16 cellular contexts compared by ENCODE assay signal in the genomic region with DNA sequence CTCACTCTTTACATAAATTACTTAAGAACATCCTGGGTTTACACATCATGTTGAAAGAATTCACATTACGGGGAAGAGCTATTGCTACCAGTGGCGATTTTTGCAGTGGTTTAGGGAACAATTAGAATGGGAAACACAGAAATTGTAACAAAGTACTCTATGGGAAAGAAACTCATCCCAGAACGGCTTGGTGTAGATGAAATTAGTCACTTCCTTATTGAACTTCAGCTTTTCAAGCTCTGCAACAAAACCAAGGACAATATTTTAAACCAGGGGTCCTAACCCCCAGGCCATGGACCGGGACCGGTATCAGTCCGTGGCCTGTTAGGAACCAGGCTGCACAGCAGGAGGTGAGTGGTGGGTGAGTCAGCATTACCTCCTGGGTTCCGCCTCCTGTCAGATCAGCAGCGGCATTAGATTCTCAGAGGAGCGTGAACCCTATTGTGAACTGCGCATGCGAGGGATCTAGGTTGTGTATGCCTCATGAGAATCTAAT. TPM values are rescaled to one million over a fixed set of nuclear protein-coding genes. Genes with fewer than 3 reads are reported as not detected.
DNase-seq lines count a peak whose midpoint lies in the region; TF ChIP-seq lines count a peak whose summit lies in the region.
"Had no signal": no experiment of that assay in that cellular context is flagged by ENCODE, and none has a peak within 500 bp of the region (broad histone marks: within the 10 kb centered on the region; RNA-seq: fewer than 3 reads in every experiment).

No MANE protein-coding gene starts in this region.

- peak; percentile 78 for DNase-seq in A172 (ENCODE audit: low spot score)
- DNase-seq in SJSA1 (ENCODE audit: low read depth in 1 of 2, low spot score in 2 of 2), result peak; percentile 42 to 50
- DNase-seq in epithelial cell of proximal tubule (ENCODE audit: low read depth), result peak; percentile 63
- no peak for DNase-seq in Karpas-422
- no peak for DNase-seq in erythroblast (lab: John Stamatoyannopoulos, UW)
- no peak for DNase-seq in mesenteric fat pad (ENCODE audit: low spot score)
- no peak for DNase-seq in stimulated activated CD4-positive, alpha-beta T cell treated with anti-CD3 and anti-CD28 coated beads, Interleukin-12 subunit alpha, Interleukin-12 subunit beta, amount 100 ng/mL, for 4 hours
- DNase-seq: activated CD4-positive, alpha-beta T cell treated with anti-CD3 and anti-CD28 coated beads, Interleukin-2, amount 50 U/mL, for 48 hours; H9; KBM-7; NCI-H1436 treated with DMSO at 0.1 percent for 48 hours; NCI-H748 treated with DMSO at 0.1 percent for 48 hours; Right ventricle myocardium superior; stimulated activated naive CD8-positive, alpha-beta T cell treated with anti-CD3 and anti-CD28 coated beads, Interleukin-15, Interleukin-2, amounts not matched to agents 100 U/mL and 50 U/mL, for 24 hours; T-helper 9 cell had no signal

- no peak overlapping the region for H3K4me3 ChIP-seq in HEK293 (ENCODE audit: low read depth, low read length)
- H3K4me3 ChIP-seq in SJSA1, result no peak overlapping the region
- H3K4me3 ChIP-seq in epithelial cell of proximal tubule (ENCODE audit: low read depth, low read length), result no peak overlapping the region
- H3K4me3 ChIP-seq in Karpas-422 (ENCODE audit: low read length), result no peak overlapping the region

- H2AFZ ChIP-seq in Karpas-422 (ENCODE audit: low read length), result no peak overlapping the region

- no peak for TF ChIP-seq CTCF in HEK293 (tag by site-specific recombination; IDR thresholded peaks at IDR 0.05)
- TF ChIP-seq CTCF in epithelial cell of proximal tubule (conservative IDR thresholded peaks at IDR 0.05; ENCODE audit: low read depth, low read length), result no peak

- H3K36me3 ChIP-seq in HEK293 (ENCODE audit: control insufficient read depth in 2 of 2, insufficient read depth in 1 of 2, low read length in 2 of 2), result no peaks in the 10 kb centered on the region
- H3K36me3 ChIP-seq in SJSA1, result no peaks in the 10 kb centered on the region
- H3K36me3 ChIP-seq in Karpas-422 (ENCODE audit: insufficient read depth, low read length), result no peaks in the 10 kb centered on the region

- no peak overlapping the region for H3K4me2 ChIP-seq in Karpas-422 (ENCODE audit: low read depth, low read length, poor library complexity, severe bottlenecking)

- H3K27ac ChIP-seq in HEK293 (ENCODE audit: extremely low read depth, low read depth, low read length) (no peak overlapping the region), SJSA1 (peak overlapping the region; percentile 38), Karpas-422 (ENCODE audit: low read length) (no peak overlapping the region)

- no peak overlapping the region for H3K9ac ChIP-seq in Karpas-422 (ENCODE audit: low read length)

- no peaks in the 10 kb centered on the region for H4K20me1 ChIP-seq in Karpas-422 (ENCODE audit: insufficient read depth, low read depth, low read length)

- no peak for TF ChIP-seq POLR2A in erythroblast (IDR thresholded peaks at IDR 0.05; ENCODE audit: low read length)

- H3K79me2 ChIP-seq in Karpas-422 (ENCODE audit: low read length), result no peaks in the 10 kb centered on the region

- H3K9me3 ChIP-seq in HEK293 (ENCODE audit: control insufficient read depth, insufficient read depth, low read depth, low read length) (no peaks in the 10 kb centered on the region), SJSA1 (replicated peaks) (no peaks in the 10 kb centered on the region), Karpas-422 (ENCODE audit: low read length) (no peaks in the 10 kb centered on the region)

- no peaks in the 10 kb centered on the region for H3K9me2 ChIP-seq in Karpas-422 (replicated peaks; ENCODE audit: insufficient read depth, low read length)

- H3K27me3 ChIP-seq in SJSA1 (replicated peaks) (peaks cover 3% of the 10 kb centered on the region; the same call in 1 of the 2 replicates), Karpas-422 (ENCODE audit: low read length) (no peaks in the 10 kb centered on the region)

- H3K4me1 ChIP-seq in HEK293 (ENCODE audit: control insufficient read depth, insufficient read depth, low read length) (no peaks in the 10 kb centered on the region), SJSA1 (replicated peaks) (peaks cover 18% of the 10 kb centered on the region), Karpas-422 (ENCODE audit: low read length) (no peaks in the 10 kb centered on the region)

- POLR2A ChIA-PET in HEK293 (lab: Yijun Ruan, JAX), result no interaction called here

- CTCF ChIA-PET in HEK293 (lab: Yijun Ruan, JAX), result interaction anchor here (1.3 kb wide), 1 partner anchor 12 kb away, joined by 5 read pairs; no protein-coding TSS in a partner anchor

TF ChIP-seq in HEK293, 187 proteins besides CTCF, POLR2A, EP300 and RAD21 (continues in another document):
- TF ChIP-seq ZNF184 (tag by site-specific recombination; IDR thresholded peaks at IDR 0.05) (no peak), HOXC10 (CRISPR knock-in tag; IDR thresholded peaks at IDR 0.05) (no peak), ZNF768 (tag by site-specific recombination; IDR thresholded peaks at IDR 0.05) (no peak), ZBTB1 (tag by site-specific recombination; IDR thresholded peaks at IDR 0.05) (no peak), ELK4 (IDR thresholded peaks at IDR 0.05; ENCODE audit: borderline replicate concordance, low read depth, low read length) (no peak), ZNF544 (tag by site-specific recombination; IDR thresholded peaks at IDR 0.05) (no peak), ZNF433 (tag by site-specific recombination; IDR thresholded peaks at IDR 0.05; ENCODE audit: low read depth) (no peak), KLF10 (tag by site-specific recombination; IDR thresholded peaks at IDR 0.05) (no peak), GLIS2 (tag by site-specific recombination; IDR thresholded peaks at IDR 0.05) (peak; percentile 70), ZBTB20 (tag by site-specific recombination; IDR thresholded peaks at IDR 0.05) (peak; percentile 38), ZEB2 (tag by site-specific recombination; IDR thresholded peaks at IDR 0.05) (no peak), BCL11A (tag by site-specific recombination; IDR thresholded peaks at IDR 0.05; ENCODE audit: low read depth) (peak; percentile 90), ZNF677 (tag by site-specific recombination; IDR thresholded peaks at IDR 0.05) (no peak), SP7 (tag by site-specific recombination; IDR thresholded peaks at IDR 0.05) (peak; percentile 71), ZNF175 (tag by site-specific recombination; IDR thresholded peaks at IDR 0.05) (no peak), BCL11B (tag by site-specific recombination; IDR thresholded peaks at IDR 0.05; ENCODE audit: low read depth) (0 out of 2 replicates have a peak, but pooled peaks have one; percentile 31), ZNF311 (tag by site-specific recombination; IDR thresholded peaks at IDR 0.05; ENCODE audit: borderline replicate concordance) (no peak), GLIS1 (tag by site-specific recombination; IDR thresholded peaks at IDR 0.05) (peak; percentile 97), ZNF610 (tag by site-specific recombination; IDR thresholded peaks at IDR 0.05; ENCODE audit: borderline replicate concordance) (no peak), ZNF514 (tag by site-specific recombination; IDR thresholded peaks at IDR 0.05) (no peak), ZNF629 (tag by site-specific recombination; IDR thresholded peaks at IDR 0.05) (0 out of 2 replicates have a peak, but pooled peaks have one; percentile 17), ZNF510 (tag by site-specific recombination; IDR thresholded peaks at IDR 0.05; ENCODE audit: insufficient replicate concordance) (no peak), ZNF600 (tag by site-specific recombination; IDR thresholded peaks at IDR 0.05) (peak; percentile 83), ZBTB17 (tag by site-specific recombination; IDR thresholded peaks at IDR 0.05) (0 out of 2 replicates have a peak, but pooled peaks have one; percentile 40)
- TF ChIP-seq, protein P1, sequence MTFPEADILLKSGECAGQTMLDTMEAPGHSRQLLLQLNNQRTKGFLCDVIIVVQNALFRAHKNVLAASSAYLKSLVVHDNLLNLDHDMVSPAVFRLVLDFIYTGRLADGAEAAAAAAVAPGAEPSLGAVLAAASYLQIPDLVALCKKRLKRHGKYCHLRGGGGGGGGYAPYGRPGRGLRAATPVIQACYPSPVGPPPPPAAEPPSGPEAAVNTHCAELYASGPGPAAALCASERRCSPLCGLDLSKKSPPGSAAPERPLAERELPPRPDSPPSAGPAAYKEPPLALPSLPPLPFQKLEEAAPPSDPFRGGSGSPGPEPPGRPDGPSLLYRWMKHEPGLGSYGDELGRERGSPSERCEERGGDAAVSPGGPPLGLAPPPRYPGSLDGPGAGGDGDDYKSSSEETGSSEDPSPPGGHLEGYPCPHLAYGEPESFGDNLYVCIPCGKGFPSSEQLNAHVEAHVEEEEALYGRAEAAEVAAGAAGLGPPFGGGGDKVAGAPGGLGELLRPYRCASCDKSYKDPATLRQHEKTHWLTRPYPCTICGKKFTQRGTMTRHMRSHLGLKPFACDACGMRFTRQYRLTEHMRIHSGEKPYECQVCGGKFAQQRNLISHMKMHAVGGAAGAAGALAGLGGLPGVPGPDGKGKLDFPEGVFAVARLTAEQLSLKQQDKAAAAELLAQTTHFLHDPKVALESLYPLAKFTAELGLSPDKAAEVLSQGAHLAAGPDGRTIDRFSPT (tag by site-specific recombination; IDR thresholded peaks at IDR 0.05), result no peak

RNA-seq across cellular contexts. Expression of gene FICD, which starts 32.3 kb away (rescaled TPM):
- 9.1 and 9.3 TPM in 2 replicates for total RNA-seq in A172 (2014; rRNA removed; shearing (Covaris generic))
- 6.1 and 11.1 TPM in 2 replicates for total RNA-seq in SJSA1 (2014; rRNA removed; shearing (Covaris generic))
- total RNA-seq in epithelial cell of proximal tubule (3.2 and 3.3 TPM in 2 replicates), mesenteric fat pad (14.1 TPM)
- total RNA-seq in Karpas-422 (2014; rRNA removed; shearing (Covaris generic); ENCODE audit: low replicate concordance), result 4.0 and 5.5 TPM in 2 replicates

Comparison
In these comparisons a context has a peak if more than half of its experiments do, and no peak if none do; other contexts are left out.
1. DNase-seq: peak in A172 (single experiment), SJSA1 (2 of 2) and epithelial cell of proximal tubule (single experiment); none in Karpas-422 (single experiment), erythroblast (0 of 2), mesenteric fat pad (single experiment) and stimulated activated CD4-positive, alpha-beta T cell treated with anti-CD3 and anti-CD28 coated beads, Interleukin-12 subunit alpha, Interleukin-12 subunit beta, amount 100 ng/mL, for 4 hours (single experiment).